ENCODE assay signal across 8 cellular contexts in the genomic region with DNA sequence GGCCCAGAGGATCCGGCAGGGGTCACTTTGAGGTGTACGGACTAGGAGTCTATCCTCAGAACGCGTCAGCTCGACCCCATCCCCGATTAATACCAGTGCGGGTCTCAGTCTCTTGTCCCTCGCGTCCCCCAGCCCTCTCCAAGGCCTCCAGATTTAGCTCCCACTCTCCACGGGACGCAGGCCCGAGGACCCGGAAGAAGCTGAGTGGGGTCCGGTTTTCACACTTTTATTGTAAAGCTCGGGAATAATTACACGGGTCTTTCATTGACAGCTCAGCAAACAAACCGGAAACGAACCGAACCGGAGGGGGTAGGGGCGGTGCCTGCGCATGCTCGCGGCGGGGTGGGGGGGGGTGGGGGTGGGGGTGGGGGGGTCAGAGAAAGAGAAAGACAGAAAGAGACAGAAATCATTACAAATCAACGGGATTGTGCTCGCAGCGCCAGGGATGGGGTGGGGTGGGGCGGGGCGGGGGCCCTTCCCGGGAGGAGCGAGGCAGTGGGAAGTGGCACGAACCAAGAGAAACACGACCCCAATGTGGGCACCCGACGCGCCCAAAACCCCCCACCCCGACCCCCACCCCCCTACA. TPM values are rescaled to one million over a fixed set of nuclear protein-coding genes. Genes with fewer than 3 reads are reported as not detected.
DNase-seq lines count a peak whose midpoint lies in the region; ATAC-seq and TF ChIP-seq lines count a peak whose summit lies in the region.

No MANE protein-coding gene starts in this region.

- no peak for TF ChIP-seq POLR2A in breast epithelium (IDR thresholded peaks at IDR 0.05)

- H3K4me1 Mint-ChIP-seq in immature natural killer cell: peaks cover 9 to 10% of the 10 kb centered on the region in 2 donors

- peaks cover 0 to 5% (median 3%) of the 10 kb centered on the region in 3 donors for H3K27me3 Mint-ChIP-seq in immature natural killer cell (ENCODE audit: low read depth in 3 of 3)

- peak overlapping the region; percentile 40 to 85 (median 76) for H3K27ac Mint-ChIP-seq in immature natural killer cell

- H3K27ac ChIP-seq in SJCRH30 (peak overlapping the region; percentile 75), breast epithelium (peak overlapping the region; percentile 97 to 99)

- peaks cover 0 to 3% (median 0%) of the 10 kb centered on the region in 3 donors for H3K36me3 Mint-ChIP-seq in immature natural killer cell

- ATAC-seq in HG03139 (IDR thresholded peaks at IDR 0.05; ENCODE audit: unreplicated experiment) (peak; percentile 5), HG02642 (IDR thresholded peaks at IDR 0.05; ENCODE audit: poor library complexity, unreplicated experiment) (no peak)

- TF ChIP-seq CTCF in breast epithelium (IDR thresholded peaks at IDR 0.05): no peak

- no peaks in the 10 kb centered on the region for H3K9me3 Mint-ChIP-seq in immature natural killer cell

- H3K4me3 Mint-ChIP-seq in immature natural killer cell: peak overlapping the region; percentile 83 to 90 (median 88)

- H3K27me3 ChIP-seq in SJCRH30: no peaks in the 10 kb centered on the region; the same call in 1 of the 2 replicates
- no peaks in the 10 kb centered on the region for H3K27me3 ChIP-seq in breast epithelium

- intact Hi-C loops in breast epithelium (cut with DNase I; ENCODE audit: low total_unique reads): no loop called here

- H3K9me3 ChIP-seq in SJCRH30 (replicated peaks) (no peaks in the 10 kb centered on the region), breast epithelium (no peaks in the 10 kb centered on the region)

- H3K36me3 ChIP-seq in SJCRH30 (no peaks in the 10 kb centered on the region), breast epithelium (no peaks in the 10 kb centered on the region)

- H3K4me3 ChIP-seq in SJCRH30 (peak overlapping the region; percentile 72), breast epithelium (peak overlapping the region; percentile 65 to 75 (median 73))

- H3K4me1 ChIP-seq in SJCRH30 (no peaks in the 10 kb centered on the region), breast epithelium (peaks cover 3 to 7% of the 10 kb centered on the region in 2 donors)

- DNase-seq in NCI-H2081 (lab: John Stamatoyannopoulos, UW): peak; percentile 35 to 53
- no peak for DNase-seq in NCI-H2081 treated with DMSO at 0.1 percent for 48 hours (lab: John Stamatoyannopoulos, UW)
- peak in 1 of 2 experiments; percentile 48 for DNase-seq in SJCRH30
- DNase-seq in breast epithelium (ENCODE audit: low spot score in 2 of 2): no peak
- peak; percentile 26 to 42 (median 34) for DNase-seq in immature natural killer cell
- peak; percentile 16 to 26 for DNase-seq in stimulated activated CD4-positive, alpha-beta T cell treated with anti-CD3 and anti-CD28 coated beads, Interleukin-1b, Interleukin-23, amount 100 ng/mL, for 4 hours (ENCODE audit: low read depth in 2 of 2)

RNA-seq across cellular contexts. Expression of a gene that starts 27.9 kb away (rescaled TPM):
- 0.08 and 0.20 TPM in 2 replicates for total RNA-seq in SJCRH30 (2014; rRNA removed; shearing (Covaris generic))
- 10 to 100 TPM; 28.3 to 72.7 (median 65.9) TPM for total RNA-seq in breast epithelium
- polyA plus RNA-seq in immature natural killer cell: 10 to 100 TPM; 19.0 to 26.7 (median 21.8) TPM

Comparison
In these comparisons a context has a peak if more than half of its experiments do, and no peak if none do; other contexts are left out.
1. DNase-seq: peak in NCI-H2081 (2 of 2), immature natural killer cell (3 of 3) and stimulated activated CD4-positive, alpha-beta T cell treated with anti-CD3 and anti-CD28 coated beads, Interleukin-1b, Interleukin-23, amount 100 ng/mL, for 4 hours (2 of 2); none in NCI-H2081 treated with DMSO at 0.1 percent for 48 hours (single experiment) and breast epithelium (0 of 2).
2. RNA of a gene that starts 27.9 kb away (total RNA-seq): 28.3 to 72.7 TPM in breast epithelium; 0.08 to 0.20 TPM in SJCRH30; every median in the first group is over 10 times any median in the second.